25 cellular contexts compared by ENCODE assay signal in the genomic region with DNA sequence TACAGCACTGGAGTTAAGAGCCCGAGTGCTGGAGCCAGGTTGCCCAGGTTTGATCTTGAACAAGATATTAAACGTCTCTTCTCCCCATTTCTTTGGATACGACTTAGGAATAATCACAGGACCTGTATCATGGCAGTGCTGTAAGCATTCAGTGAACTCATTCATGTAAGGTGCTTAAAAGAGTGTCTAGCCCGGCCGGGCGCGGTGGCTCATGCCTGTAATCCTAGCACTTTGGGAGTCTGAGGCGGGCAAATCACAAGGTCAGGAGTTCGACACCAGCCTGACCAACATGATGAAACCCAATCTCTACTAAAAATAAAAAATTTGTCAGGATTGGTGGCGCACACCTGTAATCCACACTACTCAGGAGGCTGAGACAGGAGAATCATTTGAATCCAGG.
"Had no signal": no experiment of that assay in that cellular context is flagged by ENCODE, and none has a peak within 500 bp of the region (broad histone marks: within the 10 kb centered on the region; RNA-seq: fewer than 3 reads in every experiment).

No MANE protein-coding gene starts in this region.

- H3K27ac ChIP-seq: left lung, lower lobe of right lung, ovary, prostate gland, skin epidermis, suprapubic skin, thoracic aorta, tibial artery, uterus had no signal

- H3K36me3 Mint-ChIP-seq: immature natural killer cell; natural killer cell; stimulated activated effector memory CD8-positive, alpha-beta T cell treated with anti-CD3 and anti-CD28 coated beads, Interleukin-12 subunit alpha, Interleukin-12 subunit beta, amount 100 ng/mL, for 72 hours had no signal

- H3K27me3 Mint-ChIP-seq: naive B cell had no signal

- H3K4me1 Mint-ChIP-seq: immature natural killer cell; natural killer cell; stimulated activated effector memory CD8-positive, alpha-beta T cell treated with anti-CD3 and anti-CD28 coated beads, Interleukin-12 subunit alpha, Interleukin-12 subunit beta, amount 100 ng/mL, for 72 hours had no signal

- DNase-seq: hypothalamus; immature natural killer cell; left colon; left lung; lower lobe of right lung; mammary epithelial cell; mesenchymal stem cell; naive B cell; natural killer cell; nephron progenitor cell; retina; right cardiac atrium; stimulated activated CD4-positive, alpha-beta T cell treated with anti-CD3 and anti-CD28 coated beads, Interleukin-4, amount 100 ng/mL, for 24 hours; stimulated activated naive CD4-positive, alpha-beta T cell; tibial artery; trophoblast cell; uterus had no signal

- H3K27me3 ChIP-seq: left lung, ovary, suprapubic skin, tibial artery, uterus had no signal

- H3K4me1 ChIP-seq: prostate gland, suprapubic skin, uterus had no signal

- H3K9me3 Mint-ChIP-seq: immature natural killer cell; naive B cell; natural killer cell; nephron progenitor cell; stimulated activated effector memory CD8-positive, alpha-beta T cell treated with anti-CD3 and anti-CD28 coated beads, Interleukin-12 subunit alpha, Interleukin-12 subunit beta, amount 100 ng/mL, for 72 hours; stimulated activated naive CD8-positive, alpha-beta T cell treated with anti-CD3 and anti-CD28 coated beads, Interleukin-15, Interleukin-2, amounts not matched to agents 100 ng/mL and 50 ng/mL, for 24 hours had no signal

- H3K27ac Mint-ChIP-seq: immature natural killer cell; natural killer cell; nephron progenitor cell; stimulated activated effector memory CD8-positive, alpha-beta T cell treated with anti-CD3 and anti-CD28 coated beads, Interleukin-12 subunit alpha, Interleukin-12 subunit beta, amount 100 ng/mL, for 72 hours; stimulated activated naive CD8-positive, alpha-beta T cell treated with anti-CD3 and anti-CD28 coated beads, Interleukin-15, Interleukin-2, amounts not matched to agents 100 ng/mL and 50 ng/mL, for 24 hours had no signal

- H3K4me3 Mint-ChIP-seq: immature natural killer cell; naive B cell; natural killer cell; nephron progenitor cell; stimulated activated effector memory CD8-positive, alpha-beta T cell treated with anti-CD3 and anti-CD28 coated beads, Interleukin-12 subunit alpha, Interleukin-12 subunit beta, amount 100 ng/mL, for 72 hours; stimulated activated naive CD8-positive, alpha-beta T cell treated with anti-CD3 and anti-CD28 coated beads, Interleukin-15, Interleukin-2, amounts not matched to agents 100 ng/mL and 50 ng/mL, for 24 hours had no signal

- H3K9me3 ChIP-seq: left lung, lower lobe of right lung, ovary, prostate gland, suprapubic skin, thoracic aorta, tibial artery, uterus had no signal

- H3K36me3 ChIP-seq: left lung, lower lobe of right lung, ovary, prostate gland, suprapubic skin, thoracic aorta, tibial artery, uterus had no signal

- ATAC-seq: left colon; left lung; lower lobe of right lung; natural killer cell; right cardiac atrium; sciatic nerve; stimulated activated effector memory CD8-positive, alpha-beta T cell treated with anti-CD3 and anti-CD28 coated beads, Interleukin-12 subunit alpha, Interleukin-12 subunit beta, amount 100 ng/mL, for 72 hours had no signal

- H3K4me3 ChIP-seq: left lung, lower lobe of right lung, ovary, prostate gland, skin epidermis, suprapubic skin, thoracic aorta, tibial artery, uterus had no signal
